Comparison of ENCODE assay signal across 30 cellular contexts in the genomic region with DNA sequence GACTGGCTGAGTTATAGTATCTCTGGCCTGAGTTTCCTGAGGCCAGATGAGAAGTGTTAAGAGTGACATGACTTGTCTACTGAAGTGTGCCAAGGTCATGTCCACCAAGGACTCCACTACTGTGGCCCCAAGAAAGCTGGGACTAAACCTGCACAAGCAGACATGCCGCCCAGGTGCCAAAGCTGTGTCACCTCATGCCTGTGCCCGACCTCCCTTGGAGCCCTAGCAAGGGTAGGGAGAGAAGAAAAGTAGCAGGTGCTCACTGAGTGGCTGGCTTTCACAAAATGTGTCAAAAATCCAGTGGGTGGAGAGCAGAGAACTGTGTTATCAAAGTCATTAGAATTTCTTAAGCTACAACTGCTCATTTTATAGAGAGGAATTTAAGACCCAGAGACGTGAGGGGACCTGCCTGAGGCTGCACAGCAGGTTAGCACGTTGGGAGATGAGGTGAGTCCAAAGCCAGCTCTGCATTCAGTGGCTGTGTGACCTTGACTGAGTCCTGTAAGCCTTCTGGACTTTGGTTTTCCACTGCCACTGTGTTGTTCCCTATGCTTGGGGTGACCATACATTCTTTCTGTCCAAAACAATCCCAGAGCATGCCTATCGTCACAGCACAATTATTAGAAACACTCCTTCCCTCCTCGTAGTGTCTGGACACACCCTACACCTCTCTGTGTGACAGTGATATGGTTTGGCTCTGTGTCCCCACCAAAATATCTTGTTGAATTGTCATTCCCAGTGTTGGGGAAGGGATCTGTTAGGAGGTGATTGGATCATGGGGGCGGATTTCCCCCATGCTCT.
"Had no signal": no experiment of that assay in that cellular context is flagged by ENCODE, and none has a peak within 500 bp of the region (broad histone marks: within the 10 kb centered on the region; RNA-seq: fewer than 3 reads in every experiment).

No MANE protein-coding gene starts in this region.

- ATAC-seq: activated CD4-positive, alpha-beta T cell treated with anti-CD3 and anti-CD28 coated beads for 36 hours; activated CD4-positive, CD25-positive, alpha-beta regulatory T cell treated with anti-CD3 and anti-CD28 coated beads, Interleukin-2, amount 50 U/mL, for 24 hours; activated CD8-positive, alpha-beta T cell treated with anti-CD3 and anti-CD28 coated beads, Interleukin-2, amount 10 ng/mL, durations not matched to agents 7 days and 5 days; activated naive CD4-positive, alpha-beta T cell treated with anti-CD3 and anti-CD28 coated beads, Interleukin-2, amount 50 U/mL, for 72 hours; body of pancreas; PC-3; WTC11 had no signal

- H3K27me3 ChIP-seq: adrenal gland, body of pancreas had no signal

- H3K9me3 Mint-ChIP-seq: activated CD4-positive, alpha-beta T cell treated with anti-CD3 and anti-CD28 coated beads, Interleukin-2, amount 10 ng/mL, durations not matched to agents 7 days and 5 days; activated naive CD4-positive, alpha-beta T cell treated with anti-CD3 and anti-CD28 coated beads for 36 hours; activated naive CD4-positive, alpha-beta T cell treated with anti-CD3 and anti-CD28 coated beads, Interleukin-2, amount 50 U/mL, for 72 hours; activated T-cell treated with anti-CD3 and anti-CD28 coated beads, Interleukin-2, amount 50 U/mL, for 24 hours; WTC11 had no signal

- DNase-seq: activated CD4-positive, alpha-beta T cell treated with anti-CD3 and anti-CD28 coated beads for 36 hours; activated CD4-positive, alpha-beta T cell treated with anti-CD3 and anti-CD28 coated beads, Interleukin-2, amount 10 ng/mL, durations not matched to agents 7 days and 5 days; activated CD4-positive, alpha-beta T cell treated with anti-CD3 and anti-CD28 coated beads, Interleukin-2, amount 50 U/mL, for 48 hours; activated CD8-positive, alpha-beta T cell treated with anti-CD3 and anti-CD28 coated beads, Interleukin-2, amount 10 ng/mL, durations not matched to agents 7 days and 5 days; activated gamma-delta T cell treated with Interleukin-2 at 50 U/mL for 16 hours; activated naive CD4-positive, alpha-beta T cell treated with anti-CD3 and anti-CD28 coated beads for 36 hours; activated T-cell treated with anti-CD3 and anti-CD28 coated beads, Interleukin-2, amount 50 U/mL, for 24 hours; body of pancreas; central memory CD4-positive, alpha-beta T cell; Karpas-422; KBM-7; NCI-H1105; NCI-H1436; NCI-H1694; NCI-H1930; NCI-H2171; NCI-H510A; NCI-H526; NCI-H748 treated with DMSO at 0.1 percent for 48 hours; NK-92 treated with Interleukin-12 subunit alpha and Interleukin-12 subunit beta, amount 100 ng/mL, for 24 hours; PC-3; Right ventricle myocardium superior; T1000 had no signal

- H3K4me3 Mint-ChIP-seq: activated CD4-positive, alpha-beta T cell treated with anti-CD3 and anti-CD28 coated beads for 36 hours; activated CD4-positive, alpha-beta T cell treated with anti-CD3 and anti-CD28 coated beads, Interleukin-2, amount 10 ng/mL, durations not matched to agents 7 days and 5 days; activated CD8-positive, alpha-beta T cell treated with anti-CD3 and anti-CD28 coated beads, Interleukin-2, amount 10 ng/mL, durations not matched to agents 7 days and 5 days; activated naive CD4-positive, alpha-beta T cell treated with anti-CD3 and anti-CD28 coated beads for 36 hours; activated T-cell treated with anti-CD3 and anti-CD28 coated beads, Interleukin-2, amount 50 U/mL, for 24 hours; WTC11 had no signal

- H3K4me3 ChIP-seq: adrenal gland, body of pancreas had no signal

- FAIRE-seq: astrocyte, RCC 7860, TTC549 had no signal

- H3K27me3 Mint-ChIP-seq: activated CD4-positive, alpha-beta T cell treated with anti-CD3 and anti-CD28 coated beads for 36 hours; activated CD4-positive, alpha-beta T cell treated with anti-CD3 and anti-CD28 coated beads, Interleukin-2, amount 10 ng/mL, durations not matched to agents 7 days and 5 days; activated T-cell treated with anti-CD3 and anti-CD28 coated beads, Interleukin-2, amount 50 U/mL, for 24 hours had no signal

- H3K36me3 Mint-ChIP-seq: WTC11 had no signal

- H3K36me3 ChIP-seq: adrenal gland had no signal

- H3K27ac Mint-ChIP-seq: activated CD4-positive, alpha-beta T cell treated with anti-CD3 and anti-CD28 coated beads for 36 hours; activated CD4-positive, alpha-beta T cell treated with anti-CD3 and anti-CD28 coated beads, Interleukin-2, amount 10 ng/mL, durations not matched to agents 7 days and 5 days; activated CD8-positive, alpha-beta T cell treated with anti-CD3 and anti-CD28 coated beads, Interleukin-2, amount 10 ng/mL, durations not matched to agents 7 days and 5 days; activated naive CD4-positive, alpha-beta T cell treated with anti-CD3 and anti-CD28 coated beads for 36 hours; activated naive CD4-positive, alpha-beta T cell treated with anti-CD3 and anti-CD28 coated beads, Interleukin-2, amount 50 U/mL, for 72 hours; activated T-cell treated with anti-CD3 and anti-CD28 coated beads, Interleukin-2, amount 50 U/mL, for 24 hours; WTC11 had no signal
